Comparison of ENCODE assay signal across 9 cellular contexts in the genomic region with DNA sequence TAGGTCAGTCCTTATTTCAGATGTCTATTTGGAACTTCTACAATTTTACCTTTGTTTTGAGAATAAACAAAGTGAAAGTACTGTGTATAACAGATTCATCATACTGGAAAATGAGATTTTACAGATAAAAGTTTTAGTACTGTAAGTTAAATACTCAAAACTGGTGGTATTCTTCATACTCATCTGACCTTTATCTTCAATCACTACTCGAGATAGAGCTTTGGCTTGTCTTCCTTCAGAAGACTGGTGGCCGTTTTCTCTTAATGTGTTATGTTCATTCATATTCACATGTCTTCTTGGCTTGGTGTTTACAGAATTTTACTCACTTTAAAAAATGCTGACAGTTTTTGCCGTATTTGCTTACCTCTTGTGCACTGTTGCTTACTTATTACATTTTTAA. TPM values are rescaled to one million over a fixed set of nuclear protein-coding genes. Genes with fewer than 3 reads are reported as not detected.
DNase-seq lines count a peak whose midpoint lies in the region; ATAC-seq, FAIRE-seq and TF ChIP-seq lines count a peak whose summit lies in the region.
"Had no signal": no experiment of that assay in that cellular context is flagged by ENCODE, and none has a peak within 500 bp of the region (broad histone marks: within the 10 kb centered on the region; RNA-seq: fewer than 3 reads in every experiment).

No MANE protein-coding gene starts in this region.

- no peak for TF ChIP-seq CTCF in CD4-positive, alpha-beta T cell (IDR thresholded peaks at IDR 0.05)
- TF ChIP-seq CTCF in bronchial epithelial cell (IDR thresholded peaks at IDR 0.05; ENCODE audit: insufficient read depth, low read length, severe bottlenecking) (no peak), nephron progenitor cell (IDR thresholded peaks at IDR 0.05) (no peak)

- H3K27ac ChIP-seq in CD4-positive, alpha-beta T cell (ENCODE audit: low read depth, low read length): no peak overlapping the region

- ATAC-seq in CD4-positive, alpha-beta T cell (ENCODE audit: poor library complexity): no peak
- ATAC-seq in GM21825 (IDR thresholded peaks at IDR 0.05; ENCODE audit: unreplicated experiment): no peak
- no peak for ATAC-seq in GM21360 (IDR thresholded peaks at IDR 0.05; ENCODE audit: unreplicated experiment)
- no peak for ATAC-seq in HG03354 (IDR thresholded peaks at IDR 0.05; ENCODE audit: poor library complexity, severe bottlenecking, unreplicated experiment)

- H3K4me3 ChIP-seq in bronchial epithelial cell (ENCODE audit: low read depth, low read length): peak overlapping the region; percentile 14

- FAIRE-seq in bronchial epithelial cell (lab: Jason Lieb, UNC): no peak

- no peaks in the 10 kb centered on the region for H3K27me3 ChIP-seq in CD4-positive, alpha-beta T cell (ENCODE audit: control insufficient read depth, insufficient read depth, low read length)
- no peaks in the 10 kb centered on the region for H3K27me3 ChIP-seq in bronchial epithelial cell (ENCODE audit: control insufficient read depth, insufficient read depth, low read length)

- no peaks in the 10 kb centered on the region for H3K27me3 Mint-ChIP-seq in CD4-positive, alpha-beta T cell
- H3K27me3 Mint-ChIP-seq in IgD-negative memory B cell: no peaks in the 10 kb centered on the region
- H3K27me3 Mint-ChIP-seq in nephron progenitor cell (ENCODE audit: low read depth, poor library complexity): peaks cover 4% of the 10 kb centered on the region

- no peaks in the 10 kb centered on the region for H3K9me3 Mint-ChIP-seq in CD4-positive, alpha-beta T cell
- H3K9me3 Mint-ChIP-seq in IgD-negative memory B cell: no peaks in the 10 kb centered on the region
- no peaks in the 10 kb centered on the region for H3K9me3 Mint-ChIP-seq in nephron progenitor cell

- H3K36me3 ChIP-seq in bronchial epithelial cell (ENCODE audit: control insufficient read depth, insufficient read depth, low read length): no peaks in the 10 kb centered on the region

- no peaks in the 10 kb centered on the region for H3K9me3 ChIP-seq in CD4-positive, alpha-beta T cell (ENCODE audit: control insufficient read depth, low read length)

- peaks cover 10% of the 10 kb centered on the region for H3K36me3 Mint-ChIP-seq in CD4-positive, alpha-beta T cell (ENCODE audit: low read depth)
- H3K36me3 Mint-ChIP-seq in IgD-negative memory B cell (peaks cover 4% of the 10 kb centered on the region), nephron progenitor cell (ENCODE audit: low read depth) (peaks cover under 1% of the 10 kb centered on the region)

- no peak for DNase-seq in CD4-positive, alpha-beta T cell
- DNase-seq in bronchial epithelial cell (ENCODE audit: low read depth) (no peak), nephron progenitor cell (no peak), SHP77 (lab: John Stamatoyannopoulos, UW) (no peak)
- DNase-seq: posterior cingulate gyrus had no signal

- CTCF ChIA-PET in CD4-positive, alpha-beta T cell (lab: Charles Lee): no interaction called here

- POLR2A ChIA-PET in CD4-positive, alpha-beta T cell (lab: Charles Lee): interaction anchor here (1.2 kb wide), 1 partner anchor 12 kb away, joined by 3 read pairs; no protein-coding TSS in a partner anchor

- H3K4me1 Mint-ChIP-seq in CD4-positive, alpha-beta T cell (ENCODE audit: low read depth): peaks cover 55% of the 10 kb centered on the region
- H3K4me1 Mint-ChIP-seq in IgD-negative memory B cell (peaks cover 31 to 51% (median 44%) of the 10 kb centered on the region in 3 donors), nephron progenitor cell (peaks cover 60% of the 10 kb centered on the region)

- H3K4me3 Mint-ChIP-seq in CD4-positive, alpha-beta T cell: peak overlapping the region; percentile 99
- H3K4me3 Mint-ChIP-seq in IgD-negative memory B cell (peak overlapping the region; percentile 98 to 100 (median 99)), nephron progenitor cell (peak overlapping the region; percentile 99)

- peak overlapping the region; percentile 87 for H3K27ac Mint-ChIP-seq in CD4-positive, alpha-beta T cell
- H3K27ac Mint-ChIP-seq in IgD-negative memory B cell (peak overlapping the region; percentile 93 to 99 (median 97)), nephron progenitor cell (no peak overlapping the region)

- intact Hi-C loops in CD4-positive, alpha-beta T cell (cut with DNase I, micrococcal nuclease): no loop called here

RNA-seq across cellular contexts. Expression of gene SPOPL, which starts 2.1 kb away (rescaled TPM):
- 10 to 100 TPM; 12.0 to 13.2 TPM for total RNA-seq in CD4-positive, alpha-beta T cell
- polyA plus RNA-seq in IgD-negative memory B cell: 7.7 TPM
- 31.6 and 34.8 TPM in 2 replicates for total RNA-seq in bronchial epithelial cell
